In the genomic region with DNA sequence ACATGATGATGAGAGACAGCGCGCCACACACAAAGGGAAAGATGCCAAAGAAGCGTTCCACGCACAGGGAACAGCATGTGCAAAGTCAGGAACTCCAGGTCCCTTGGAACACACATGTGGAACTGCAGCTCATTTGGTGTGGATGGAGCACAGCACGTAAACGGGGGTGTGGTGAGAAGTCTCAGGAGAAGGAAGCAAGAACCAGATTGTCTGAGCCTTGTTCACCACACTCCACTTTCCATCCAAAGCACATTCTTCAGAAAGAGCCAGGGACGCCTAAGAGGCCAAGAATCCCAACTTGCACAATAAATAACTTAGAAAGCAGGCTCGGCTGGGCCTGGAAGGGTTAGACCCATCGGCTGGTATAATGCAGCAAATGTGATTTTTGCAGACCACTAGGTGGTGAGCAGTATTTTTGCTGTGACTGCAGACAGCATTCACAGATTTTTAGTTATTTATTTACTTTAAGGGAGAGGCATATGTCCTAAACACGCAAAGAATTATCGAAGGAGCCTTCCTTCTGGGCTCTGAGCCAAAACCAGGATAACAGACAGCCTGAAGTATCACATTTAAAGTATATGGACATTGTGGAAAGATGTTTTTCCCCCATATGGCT, we compare ENCODE assay signal across 8 cellular contexts. TPM values are rescaled to one million over a fixed set of nuclear protein-coding genes. Genes with fewer than 3 reads are reported as not detected.
DNase-seq lines count a peak whose midpoint lies in the region; ATAC-seq, FAIRE-seq and TF ChIP-seq lines count a peak whose summit lies in the region.

No MANE protein-coding gene starts in this region.

- H3K9me3 ChIP-seq in BLaER1 treated with 17β-estradiol and CSF1 and Interleukin-3, amounts not matched to agents 10 nM and 100 nM (replicated peaks in 1 of 11) = no peaks in the 10 kb centered on the region
- H3K9me3 ChIP-seq in astrocyte (ENCODE audit: insufficient read depth, low read depth, low read length) = no peaks in the 10 kb centered on the region
- no peaks in the 10 kb centered on the region for H3K9me3 ChIP-seq in keratinocyte (ENCODE audit: control insufficient read depth, low read depth, low read length)
- no peaks in the 10 kb centered on the region for H3K9me3 ChIP-seq in stomach smooth muscle (ENCODE audit: control insufficient read depth in 2 of 2, low read length in 2 of 2)

- peak overlapping the region in 1 of 11 experiments; percentile 1; a peak in 2 of 22 replicates for H3K9ac ChIP-seq in BLaER1 treated with 17β-estradiol and CSF1 and Interleukin-3, amounts not matched to agents 10 nM and 100 nM
- no peak overlapping the region for H3K9ac ChIP-seq in KMS-11
- no peak overlapping the region for H3K9ac ChIP-seq in astrocyte (ENCODE audit: low read length)
- H3K9ac ChIP-seq in keratinocyte (ENCODE audit: control insufficient read depth, extremely low read depth, insufficient read depth, low read length) = no peak overlapping the region
- H3K9ac ChIP-seq in stomach smooth muscle (ENCODE audit: low read length in 2 of 2) = no peak overlapping the region

- no peaks in the 10 kb centered on the region for H3K79me2 ChIP-seq in KMS-11 (ENCODE audit: insufficient read depth, low read depth)
- no peaks in the 10 kb centered on the region for H3K79me2 ChIP-seq in astrocyte (ENCODE audit: insufficient read depth, low read length)
- no peaks in the 10 kb centered on the region for H3K79me2 ChIP-seq in keratinocyte (ENCODE audit: control insufficient read depth, insufficient read depth, low read length)

- peaks cover 35% of the 10 kb centered on the region for H3K4me1 Mint-ChIP-seq in astrocyte (ENCODE audit: low read depth, unreplicated experiment)

- no peak overlapping the region for H2AFZ ChIP-seq in KMS-11 (ENCODE audit: low read depth)
- no peak overlapping the region for H2AFZ ChIP-seq in astrocyte (ENCODE audit: low read depth, low read length)
- peak overlapping the region; percentile 73 for H2AFZ ChIP-seq in keratinocyte (ENCODE audit: control insufficient read depth, low read length)

- no peak overlapping the region for H3K4me3 ChIP-seq in BLaER1 treated with 17β-estradiol and CSF1 and Interleukin-3, amounts not matched to agents 10 nM and 100 nM
- no peak overlapping the region for H3K4me3 ChIP-seq in KMS-11 (IDR thresholded peaks at IDR 0.05; ENCODE audit: insufficient read depth, low read depth, low read length)
- H3K4me3 ChIP-seq in astrocyte (ENCODE audit: insufficient read depth, low read depth, low read length) = no peak overlapping the region
- no peak overlapping the region for H3K4me3 ChIP-seq in keratinocyte (ENCODE audit: control insufficient read depth in 2 of 3, extremely low read depth in 1 of 3, insufficient read depth in 2 of 3, low read depth in 1 of 3, low read length in 3 of 3)
- H3K4me3 ChIP-seq in stomach smooth muscle (ENCODE audit: low read length in 2 of 2) = peak overlapping the region in 1 of 2 donors; percentile 35

- dilution Hi-C loops in keratinocyte (cut with MboI; ENCODE audit: extremely low pct_ligation_motif_present, low sequenced_read_pairs) = no loop called here

- H3K27me3 Mint-ChIP-seq in astrocyte (ENCODE audit: low read depth, unreplicated experiment) = no peaks in the 10 kb centered on the region

- H4K20me1 ChIP-seq in BLaER1 treated with 17β-estradiol and CSF1 and Interleukin-3, amounts not matched to agents 10 nM and 100 nM = no peaks in the 10 kb centered on the region
- H4K20me1 ChIP-seq in KMS-11 (ENCODE audit: insufficient read depth) (no peaks in the 10 kb centered on the region), astrocyte (ENCODE audit: insufficient read depth, low read length) (no peaks in the 10 kb centered on the region), keratinocyte (ENCODE audit: control insufficient read depth, extremely low read depth, insufficient read depth, low read length) (no peaks in the 10 kb centered on the region)

- FAIRE-seq in astrocyte (lab: Jason Lieb, UNC) (no peak), keratinocyte (lab: Jason Lieb, UNC) (no peak)

- H3K4me1 ChIP-seq in BLaER1 treated with 17β-estradiol and CSF1 and Interleukin-3, amounts not matched to agents 10 nM and 100 nM = peaks cover 69 to 90% (median 78%) of the 10 kb centered on the region in 10 experiments
- H3K4me1 ChIP-seq in KMS-11 (ENCODE audit: low read depth, poor library complexity, severe bottlenecking) = peaks cover 49% of the 10 kb centered on the region
- peaks cover 14% of the 10 kb centered on the region for H3K4me1 ChIP-seq in astrocyte (ENCODE audit: insufficient read depth, low read length)
- peaks cover 32% of the 10 kb centered on the region for H3K4me1 ChIP-seq in keratinocyte (ENCODE audit: control insufficient read depth, extremely low read depth, insufficient read depth, low read length)
- H3K4me1 ChIP-seq in stomach smooth muscle (ENCODE audit: control insufficient read depth, insufficient read depth, low read length) = peaks cover 63% of the 10 kb centered on the region

- H3K36me3 Mint-ChIP-seq in astrocyte (ENCODE audit: low read depth, unreplicated experiment) = no peaks in the 10 kb centered on the region

- peak overlapping the region; percentile 4 for H3K4me3 Mint-ChIP-seq in astrocyte (ENCODE audit: unreplicated experiment)

- H3K27ac Mint-ChIP-seq in astrocyte (ENCODE audit: unreplicated experiment) = peak overlapping the region; percentile 41

- H3K27me3 ChIP-seq in BLaER1 treated with 17β-estradiol and CSF1 and Interleukin-3, amounts not matched to agents 10 nM and 100 nM = no peaks in the 10 kb centered on the region
- H3K27me3 ChIP-seq in KMS-11 (ENCODE audit: insufficient read depth, low read depth) = no peaks in the 10 kb centered on the region
- H3K27me3 ChIP-seq in astrocyte (ENCODE audit: insufficient read depth, low read length) = no peaks in the 10 kb centered on the region
- H3K27me3 ChIP-seq in keratinocyte (ENCODE audit: control insufficient read depth, extremely low read depth, insufficient read depth, low read length) = no peaks in the 10 kb centered on the region
- H3K27me3 ChIP-seq in stomach smooth muscle (ENCODE audit: control insufficient read depth in 1 of 2, insufficient read depth in 2 of 2, low read length in 2 of 2) = no peaks in the 10 kb centered on the region

- no peaks in the 10 kb centered on the region for H3K9me3 Mint-ChIP-seq in astrocyte (ENCODE audit: unreplicated experiment)

- ATAC-seq in HG03159 (IDR thresholded peaks at IDR 0.05; ENCODE audit: unreplicated experiment) = no peak

- H3K9me1 ChIP-seq in keratinocyte (ENCODE audit: control insufficient read depth, extremely low read depth, insufficient read depth, low read length) = no peaks in the 10 kb centered on the region

- H3K27ac ChIP-seq in BLaER1 treated with 17β-estradiol and CSF1 and Interleukin-3, amounts not matched to agents 10 nM and 100 nM = peak overlapping the region in 1 of 11 experiments; percentile 1; a peak in 1 of 22 replicates
- H3K27ac ChIP-seq in KMS-11 (peak overlapping the region; percentile 38; the same call in 1 of the 2 replicates), astrocyte (ENCODE audit: low read depth, low read length) (no peak overlapping the region), keratinocyte (ENCODE audit: control insufficient read depth, insufficient read depth, low read length) (no peak overlapping the region), stomach smooth muscle (ENCODE audit: low read length) (peak overlapping the region; percentile 83)

- peak overlapping the region; percentile 74 to 97 (median 86); a peak in 19 of 22 replicates for H3K4me2 ChIP-seq in BLaER1 treated with 17β-estradiol and CSF1 and Interleukin-3, amounts not matched to agents 10 nM and 100 nM
- H3K4me2 ChIP-seq in KMS-11 (no peak overlapping the region), astrocyte (ENCODE audit: low read length) (no peak overlapping the region), keratinocyte (ENCODE audit: control insufficient read depth, extremely low read depth, insufficient read depth, low read depth, low read length) (no peak overlapping the region)

- TF ChIP-seq CTCF in KMS-11 (conservative IDR thresholded peaks at IDR 0.05; ENCODE audit: low read depth, low read length) = no peak
- TF ChIP-seq CTCF in astrocyte (IDR thresholded peaks at IDR 0.05; ENCODE audit: insufficient read depth, low read depth, low read length) = peak; percentile 14
- peak in 1 of 3 experiments; percentile 28 for TF ChIP-seq CTCF in keratinocyte (optimal IDR thresholded peaks at IDR 0.05 in 1 of 3, IDR thresholded peaks at IDR 0.05 in 1 of 3, conservative IDR thresholded peaks at IDR 0.05 in 1 of 3; ENCODE audit: extremely low read depth in 1 of 3, insufficient read depth in 2 of 3, low read length in 3 of 3)

- DNase-seq in astrocyte (ENCODE audit: low read depth) = peak; percentile 70
- no peak for DNase-seq in keratinocyte (ENCODE audit: low read depth, low spot score)
- DNase-seq in COLO668 (lab: John Stamatoyannopoulos, UW; ENCODE audit: unreplicated experiment) = no peak
- no peak for DNase-seq in HuH-7 (ENCODE audit: low spot score)

- H3K36me3 ChIP-seq in BLaER1 treated with 17β-estradiol and CSF1 and Interleukin-3, amounts not matched to agents 10 nM and 100 nM = no peaks in the 10 kb centered on the region
- H3K36me3 ChIP-seq in KMS-11 (ENCODE audit: insufficient read depth) (no peaks in the 10 kb centered on the region), astrocyte (ENCODE audit: insufficient read depth, low read length) (no peaks in the 10 kb centered on the region), keratinocyte (ENCODE audit: control insufficient read depth in 2 of 2, extremely low read depth in 1 of 2, insufficient read depth in 2 of 2, low read length in 2 of 2) (no peaks in the 10 kb centered on the region), stomach smooth muscle (ENCODE audit: control insufficient read depth in 2 of 2, insufficient read depth in 2 of 2, low read length in 2 of 2) (no peaks in the 10 kb centered on the region)

RNA-seq across cellular contexts. Expression of a gene that starts 27.9 kb away (rescaled TPM):
- total RNA-seq in astrocyte = 32.5 and 33.9 TPM in 2 replicates
- polyA plus RNA-seq in keratinocyte = 21.3 to 32.9 TPM (median 31.9 TPM) in 3 replicates
- 21.0 TPM for polyA plus RNA-seq in keratinocyte (2011; ENCODE audit: low read depth)
- 23.9 and 39.4 TPM in 2 replicates for polyA plus RNA-seq in keratinocyte (2011; cell fraction: cytosol; rRNA removed)
- polyA plus RNA-seq in keratinocyte (2011; cell fraction: nucleus; rRNA removed) = 26.3 and 28.9 TPM in 2 replicates
- polyA plus RNA-seq in keratinocyte (2012; ENCODE audit: low replicate concordance) = 18.0 and 27.0 TPM in 2 replicates
- polyA minus RNA-seq in keratinocyte = 12.9 to 33.0 TPM (median 25.1 TPM) in 3 replicates
- polyA minus RNA-seq in keratinocyte (2011; cell fraction: cytosol; rRNA and poly(A)+ RNA removed) = 22.6 TPM
- polyA minus RNA-seq in keratinocyte (2011; cell fraction: nucleus; rRNA and poly(A)+ RNA removed) = 14.8 and 26.8 TPM in 2 replicates

RNA-seq across cellular contexts. Expression of a gene that starts 28.1 kb away (rescaled TPM):
- 44.2 and 47.3 TPM in 2 replicates for total RNA-seq in astrocyte
- 61.6 to 93.9 TPM (median 70.2 TPM) in 3 replicates for polyA plus RNA-seq in keratinocyte
- polyA plus RNA-seq in keratinocyte (2011; ENCODE audit: low read depth) = 49.2 TPM
- polyA plus RNA-seq in keratinocyte (2011; cell fraction: cytosol; rRNA removed) = 39.7 and 67.5 TPM in 2 replicates
- polyA plus RNA-seq in keratinocyte (2011; cell fraction: nucleus; rRNA removed) = 14.3 and 21.5 TPM in 2 replicates
- polyA plus RNA-seq in keratinocyte (2012; ENCODE audit: low replicate concordance) = 50.0 and 66.0 TPM in 2 replicates
- 10.7 to 23.5 TPM (median 17.1 TPM) in 3 replicates for polyA minus RNA-seq in keratinocyte
- 8.2 TPM for polyA minus RNA-seq in keratinocyte (2011; cell fraction: cytosol; rRNA and poly(A)+ RNA removed)
- polyA minus RNA-seq in keratinocyte (2011; cell fraction: nucleus; rRNA and poly(A)+ RNA removed) = 4.5 and 6.1 TPM in 2 replicates

RNA-seq across cellular contexts. Expression of a gene that starts 29.8 kb away (rescaled TPM):
- 244 and 313 TPM in 2 replicates for total RNA-seq in astrocyte
- 153 to 289 TPM (median 248 TPM) in 3 replicates for polyA plus RNA-seq in keratinocyte
- 227 TPM for polyA plus RNA-seq in keratinocyte (2011; ENCODE audit: low read depth)
- polyA plus RNA-seq in keratinocyte (2011; cell fraction: cytosol; rRNA removed) = 88.3 and 149 TPM in 2 replicates
- 237 and 241 TPM in 2 replicates for polyA plus RNA-seq in keratinocyte (2011; cell fraction: nucleus; rRNA removed)
- polyA plus RNA-seq in keratinocyte (2012; ENCODE audit: low replicate concordance) = 409 and 466 TPM in 2 replicates
- polyA minus RNA-seq in keratinocyte = 214 to 285 TPM (median 225 TPM) in 3 replicates
- 466 TPM for polyA minus RNA-seq in keratinocyte (2011; cell fraction: cytosol; rRNA and poly(A)+ RNA removed)
- polyA minus RNA-seq in keratinocyte (2011; cell fraction: nucleus; rRNA and poly(A)+ RNA removed) = 259 and 281 TPM in 2 replicates

Comparison
In these comparisons a context has a peak if more than half of its experiments do, and no peak if none do; other contexts are left out.
1. H3K27ac ChIP-seq: peak in KMS-11 (single experiment) and stomach smooth muscle (single experiment); none in astrocyte (single experiment) and keratinocyte (single experiment).
2. H3K4me2 ChIP-seq: peak in BLaER1 treated with 17β-estradiol and CSF1 and Interleukin-3, amounts not matched to agents 10 nM and 100 nM (11 of 11); none in KMS-11 (single experiment), astrocyte (single experiment) and keratinocyte (single experiment).